In the genomic region with DNA sequence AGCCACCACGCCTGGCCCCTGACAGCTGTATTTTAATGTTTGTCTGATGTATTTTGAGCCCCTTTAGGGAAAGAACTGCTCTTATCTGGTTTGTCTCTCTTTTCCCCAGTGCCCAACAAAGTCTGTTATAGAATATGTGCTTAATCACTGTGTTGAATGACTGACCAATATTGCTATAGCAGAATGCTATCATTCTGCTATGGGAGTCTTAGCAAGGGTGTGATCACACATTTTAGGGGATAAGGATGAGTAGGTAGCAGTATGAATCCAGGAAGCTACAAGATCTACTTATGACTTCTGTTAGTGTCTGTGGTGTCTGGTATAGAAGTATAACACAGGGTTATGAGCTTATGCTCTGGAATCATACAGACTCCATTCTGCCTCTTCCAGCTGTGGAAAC, we compare ENCODE assay signal across 13 cellular contexts.
A peak's percentile ranks its signal among the peaks of the same experiment; 100 is the strongest.
DNase-seq lines count a peak whose midpoint lies in the region; ATAC-seq lines count a peak whose summit lies in the region.
"Had no signal": no experiment of that assay in that cellular context is flagged by ENCODE, and none has a peak within 500 bp of the region (broad histone marks: within the 10 kb centered on the region; RNA-seq: fewer than 3 reads in every experiment).

No MANE protein-coding gene starts in this region.

- peaks cover 45 to 65% of the 10 kb centered on the region in 2 donors for H3K4me1 Mint-ChIP-seq in effector memory CD8-positive, alpha-beta T cell (ENCODE audit: low read depth in 2 of 2)
- peaks cover 66% of the 10 kb centered on the region for H3K4me1 Mint-ChIP-seq in stimulated activated effector memory CD8-positive, alpha-beta T cell treated with anti-CD3 and anti-CD28 coated beads, Interleukin-12 subunit alpha, Interleukin-12 subunit beta, amount 100 ng/mL, for 72 hours

- H3K4me3 Mint-ChIP-seq in effector memory CD8-positive, alpha-beta T cell: no peak overlapping the region
- no peak overlapping the region for H3K4me3 Mint-ChIP-seq in stimulated activated effector memory CD8-positive, alpha-beta T cell treated with anti-CD3 and anti-CD28 coated beads, Interleukin-12 subunit alpha, Interleukin-12 subunit beta, amount 100 ng/mL, for 72 hours

- peaks cover 5 to 28% of the 10 kb centered on the region in 2 donors for H3K36me3 Mint-ChIP-seq in activated naive CD4-positive, alpha-beta T cell treated with anti-CD3 and anti-CD28 coated beads, Interleukin-2, amount 50 U/mL, for 72 hours
- peaks cover 5% of the 10 kb centered on the region for H3K36me3 Mint-ChIP-seq in effector memory CD8-positive, alpha-beta T cell (ENCODE audit: insufficient read depth)
- peaks cover 6% of the 10 kb centered on the region for H3K36me3 Mint-ChIP-seq in stimulated activated effector memory CD8-positive, alpha-beta T cell treated with anti-CD3 and anti-CD28 coated beads, Interleukin-12 subunit alpha, Interleukin-12 subunit beta, amount 100 ng/mL, for 72 hours

- no peaks in the 10 kb centered on the region for H3K9me3 Mint-ChIP-seq in activated naive CD4-positive, alpha-beta T cell treated with anti-CD3 and anti-CD28 coated beads, Interleukin-2, amount 50 U/mL, for 72 hours
- no peaks in the 10 kb centered on the region for H3K9me3 Mint-ChIP-seq in effector memory CD8-positive, alpha-beta T cell
- no peaks in the 10 kb centered on the region for H3K9me3 Mint-ChIP-seq in stimulated activated effector memory CD8-positive, alpha-beta T cell treated with anti-CD3 and anti-CD28 coated beads, Interleukin-12 subunit alpha, Interleukin-12 subunit beta, amount 100 ng/mL, for 72 hours
- H3K9me3 Mint-ChIP-seq: CD8-positive, alpha-beta memory T cell had no signal

- H3K27me3 Mint-ChIP-seq in effector memory CD8-positive, alpha-beta T cell: no peaks in the 10 kb centered on the region
- H3K27me3 Mint-ChIP-seq: CD8-positive, alpha-beta memory T cell had no signal

- peak; percentile 29 to 59 for ATAC-seq in activated naive CD4-positive, alpha-beta T cell treated with anti-CD3 and anti-CD28 coated beads, Interleukin-2, amount 50 U/mL, for 72 hours
- no peak for ATAC-seq in effector memory CD8-positive, alpha-beta T cell (replicated peaks)
- ATAC-seq in stimulated activated effector memory CD8-positive, alpha-beta T cell treated with anti-CD3 and anti-CD28 coated beads, Interleukin-12 subunit alpha, Interleukin-12 subunit beta, amount 100 ng/mL, for 72 hours: peak; percentile 76
- ATAC-seq: A549 had no signal

- H3K27ac Mint-ChIP-seq in activated naive CD4-positive, alpha-beta T cell treated with anti-CD3 and anti-CD28 coated beads, Interleukin-2, amount 50 U/mL, for 72 hours: no peak overlapping the region
- peak overlapping the region; percentile 16 to 74 for H3K27ac Mint-ChIP-seq in effector memory CD8-positive, alpha-beta T cell
- H3K27ac Mint-ChIP-seq in stimulated activated effector memory CD8-positive, alpha-beta T cell treated with anti-CD3 and anti-CD28 coated beads, Interleukin-12 subunit alpha, Interleukin-12 subunit beta, amount 100 ng/mL, for 72 hours: no peak overlapping the region

- no peak for DNase-seq in activated naive CD4-positive, alpha-beta T cell treated with anti-CD3 and anti-CD28 coated beads, Interleukin-2, amount 50 U/mL, for 72 hours (ENCODE audit: low spot score in 2 of 2)
- no peak for DNase-seq in activated naive CD4-positive, alpha-beta T cell treated with anti-CD3 and anti-CD28 coated beads, Interleukin-2, amount 50 U/mL, for 16 hours
- peak; percentile 25 for DNase-seq in OCI-M1 (lab: John Stamatoyannopoulos, UW)
- no peak for DNase-seq in effector memory CD8-positive, alpha-beta T cell
- DNase-seq in stimulated activated effector memory CD8-positive, alpha-beta T cell treated with anti-CD3 and anti-CD28 coated beads, Interleukin-12 subunit alpha, Interleukin-12 subunit beta, amount 100 ng/mL, for 72 hours (ENCODE audit: low spot score in 2 of 2): no peak
- no peak for DNase-seq in NCI-H2196 treated with DMSO at 0.1 percent for 48 hours (lab: John Stamatoyannopoulos, UW; ENCODE audit: unreplicated experiment)
- DNase-seq in NCI-H774 (lab: John Stamatoyannopoulos, UW): no peak
- DNase-seq: BE2C; Caco-2; CD8-positive, alpha-beta memory T cell; DND-41; GDM1 had no signal

Comparison
In these comparisons a context has a peak if more than half of its experiments do, and no peak if none do; other contexts are left out.
1. H3K27ac Mint-ChIP-seq: peak in effector memory CD8-positive, alpha-beta T cell (2 of 2); none in activated naive CD4-positive, alpha-beta T cell treated with anti-CD3 and anti-CD28 coated beads, Interleukin-2, amount 50 U/mL, for 72 hours (0 of 2) and stimulated activated effector memory CD8-positive, alpha-beta T cell treated with anti-CD3 and anti-CD28 coated beads, Interleukin-12 subunit alpha, Interleukin-12 subunit beta, amount 100 ng/mL, for 72 hours (single experiment).